Comparison of ENCODE assay signal across 1 cellular context in the genomic region with DNA sequence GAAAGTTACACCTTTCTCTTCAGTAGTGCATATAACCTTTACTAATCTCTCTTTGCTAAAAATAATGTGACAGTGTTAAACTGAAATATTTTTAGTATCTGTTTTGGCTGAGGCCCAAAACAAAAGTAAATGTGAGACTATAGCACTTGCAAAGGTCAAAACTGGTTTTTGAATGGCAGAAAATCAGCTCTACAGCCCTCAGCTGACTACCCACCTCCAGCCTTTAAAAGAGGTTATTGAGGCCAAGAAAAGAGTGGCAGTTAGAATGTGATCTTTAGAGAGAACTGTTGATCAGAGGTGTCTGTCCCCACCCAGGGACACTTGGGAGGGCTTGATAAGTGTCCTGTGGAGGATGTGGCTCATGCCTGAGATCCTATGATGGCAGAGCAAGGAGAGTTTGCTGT.
TF ChIP-seq lines count a peak whose summit lies in the region.

No MANE protein-coding gene starts in this region.

TF ChIP-seq in GM12878, 131 proteins besides CTCF, POLR2A, EP300 and RAD21 (continued from another document and continues in another):
- TF ChIP-seq NR2C1 (IDR thresholded peaks at IDR 0.05): no peak
- no peak for TF ChIP-seq KAT2A (conservative IDR thresholded peaks at IDR 0.05; ENCODE audit: control insufficient read depth, low read depth, low read length)
- TF ChIP-seq SRF (IDR thresholded peaks at IDR 0.05; ENCODE audit: low read depth in 2 of 2, low read length in 2 of 2): no peak
- TF ChIP-seq FOS (IDR thresholded peaks at IDR 0.05; ENCODE audit: borderline replicate concordance, extremely low read depth, insufficient read length): no peak
- TF ChIP-seq SREBF1 (IDR thresholded peaks at IDR 0.05; ENCODE audit: low read length): no peak
- no peak for TF ChIP-seq ZBTB40 (IDR thresholded peaks at IDR 0.05; ENCODE audit: borderline replicate concordance)
- TF ChIP-seq CHD2 (IDR thresholded peaks at IDR 0.05; ENCODE audit: borderline replicate concordance, low read depth, low read length): no peak; the same call in 1 of the 2 replicates
- no peak for TF ChIP-seq MXI1 (IDR thresholded peaks at IDR 0.05; ENCODE audit: low read depth, low read length)
- TF ChIP-seq STAT1 (conservative IDR thresholded peaks at IDR 0.05): no peak
- no peak for TF ChIP-seq BACH1 (IDR thresholded peaks at IDR 0.05; ENCODE audit: borderline replicate concordance)
- TF ChIP-seq NFXL1 (IDR thresholded peaks at IDR 0.05; ENCODE audit: borderline replicate concordance): no peak
- TF ChIP-seq KDM1A (IDR thresholded peaks at IDR 0.05; ENCODE audit: borderline replicate concordance): no peak
- TF ChIP-seq CREM (IDR thresholded peaks at IDR 0.05; ENCODE audit: low read depth): no peak
- TF ChIP-seq HDAC6 (IDR thresholded peaks at IDR 0.05; ENCODE audit: unreplicated experiment): no peak
- TF ChIP-seq ZNF24 (IDR thresholded peaks at IDR 0.05): no peak
- no peak for TF ChIP-seq RUNX3 (IDR thresholded peaks at IDR 0.05; ENCODE audit: low read length)
- no peak for TF ChIP-seq POLR2AphosphoS2 (IDR thresholded peaks at IDR 0.05; ENCODE audit: low read depth, low read length)
- no peak for TF ChIP-seq NFYA (IDR thresholded peaks at IDR 0.05; ENCODE audit: borderline replicate concordance, low read depth, low read length)
- TF ChIP-seq ELK1 (IDR thresholded peaks at IDR 0.05; ENCODE audit: low read depth, low read length): no peak
- TF ChIP-seq EGR1 (IDR thresholded peaks at IDR 0.05; ENCODE audit: borderline replicate concordance in 1 of 2, low read depth in 2 of 2, low read length in 2 of 2): no peak
- no peak for TF ChIP-seq POU2F2 (IDR thresholded peaks at IDR 0.05; ENCODE audit: borderline replicate concordance, low read depth, low read length)
- TF ChIP-seq CEBPZ (IDR thresholded peaks at IDR 0.05; ENCODE audit: low read depth, low read length): no peak
- TF ChIP-seq, protein P1, sequence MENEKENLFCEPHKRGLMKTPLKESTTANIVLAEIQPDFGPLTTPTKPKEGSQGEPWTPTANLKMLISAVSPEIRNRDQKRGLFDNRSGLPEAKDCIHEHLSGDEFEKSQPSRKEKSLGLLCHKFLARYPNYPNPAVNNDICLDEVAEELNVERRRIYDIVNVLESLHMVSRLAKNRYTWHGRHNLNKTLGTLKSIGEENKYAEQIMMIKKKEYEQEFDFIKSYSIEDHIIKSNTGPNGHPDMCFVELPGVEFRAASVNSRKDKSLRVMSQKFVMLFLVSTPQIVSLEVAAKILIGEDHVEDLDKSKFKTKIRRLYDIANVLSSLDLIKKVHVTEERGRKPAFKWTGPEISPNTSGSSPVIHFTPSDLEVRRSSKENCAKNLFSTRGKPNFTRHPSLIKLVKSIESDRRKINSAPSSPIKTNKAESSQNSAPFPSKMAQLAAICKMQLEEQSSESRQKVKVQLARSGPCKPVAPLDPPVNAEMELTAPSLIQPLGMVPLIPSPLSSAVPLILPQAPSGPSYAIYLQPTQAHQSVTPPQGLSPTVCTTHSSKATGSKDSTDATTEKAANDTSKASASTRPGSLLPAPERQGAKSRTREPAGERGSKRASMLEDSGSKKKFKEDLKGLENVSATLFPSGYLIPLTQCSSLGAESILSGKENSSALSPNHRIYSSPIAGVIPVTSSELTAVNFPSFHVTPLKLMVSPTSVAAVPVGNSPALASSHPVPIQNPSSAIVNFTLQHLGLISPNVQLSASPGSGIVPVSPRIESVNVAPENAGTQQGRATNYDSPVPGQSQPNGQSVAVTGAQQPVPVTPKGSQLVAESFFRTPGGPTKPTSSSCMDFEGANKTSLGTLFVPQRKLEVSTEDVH (IDR thresholded peaks at IDR 0.05; ENCODE audit: low read depth, partially characterized antibody): no peak
- TF ChIP-seq RAD51 (IDR thresholded peaks at IDR 0.05): peak; percentile 41
- no peak for TF ChIP-seq BCL3 (IDR thresholded peaks at IDR 0.05; ENCODE audit: borderline replicate concordance, insufficient read depth, low read depth, low read length, poor library complexity, severe bottlenecking)
- TF ChIP-seq, protein P2, sequence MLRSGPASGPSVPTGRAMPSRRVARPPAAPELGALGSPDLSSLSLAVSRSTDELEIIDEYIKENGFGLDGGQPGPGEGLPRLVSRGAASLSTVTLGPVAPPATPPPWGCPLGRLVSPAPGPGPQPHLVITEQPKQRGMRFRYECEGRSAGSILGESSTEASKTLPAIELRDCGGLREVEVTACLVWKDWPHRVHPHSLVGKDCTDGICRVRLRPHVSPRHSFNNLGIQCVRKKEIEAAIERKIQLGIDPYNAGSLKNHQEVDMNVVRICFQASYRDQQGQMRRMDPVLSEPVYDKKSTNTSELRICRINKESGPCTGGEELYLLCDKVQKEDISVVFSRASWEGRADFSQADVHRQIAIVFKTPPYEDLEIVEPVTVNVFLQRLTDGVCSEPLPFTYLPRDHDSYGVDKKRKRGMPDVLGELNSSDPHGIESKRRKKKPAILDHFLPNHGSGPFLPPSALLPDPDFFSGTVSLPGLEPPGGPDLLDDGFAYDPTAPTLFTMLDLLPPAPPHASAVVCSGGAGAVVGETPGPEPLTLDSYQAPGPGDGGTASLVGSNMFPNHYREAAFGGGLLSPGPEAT (IDR thresholded peaks at IDR 0.05; ENCODE audit: low read depth): peak; percentile 40; the same call in 1 of the 2 replicates
- TF ChIP-seq BRCA1 (IDR thresholded peaks at IDR 0.05; ENCODE audit: low read depth, low read length): no peak
- TF ChIP-seq JUNB (IDR thresholded peaks at IDR 0.05): no peak
- no peak for TF ChIP-seq WRNIP1 (IDR thresholded peaks at IDR 0.05; ENCODE audit: borderline replicate concordance, low read depth, low read length)
- TF ChIP-seq PRDM15 (CRISPR knock-in tag; IDR thresholded peaks at IDR 0.05): no peak
- TF ChIP-seq, protein P3, sequence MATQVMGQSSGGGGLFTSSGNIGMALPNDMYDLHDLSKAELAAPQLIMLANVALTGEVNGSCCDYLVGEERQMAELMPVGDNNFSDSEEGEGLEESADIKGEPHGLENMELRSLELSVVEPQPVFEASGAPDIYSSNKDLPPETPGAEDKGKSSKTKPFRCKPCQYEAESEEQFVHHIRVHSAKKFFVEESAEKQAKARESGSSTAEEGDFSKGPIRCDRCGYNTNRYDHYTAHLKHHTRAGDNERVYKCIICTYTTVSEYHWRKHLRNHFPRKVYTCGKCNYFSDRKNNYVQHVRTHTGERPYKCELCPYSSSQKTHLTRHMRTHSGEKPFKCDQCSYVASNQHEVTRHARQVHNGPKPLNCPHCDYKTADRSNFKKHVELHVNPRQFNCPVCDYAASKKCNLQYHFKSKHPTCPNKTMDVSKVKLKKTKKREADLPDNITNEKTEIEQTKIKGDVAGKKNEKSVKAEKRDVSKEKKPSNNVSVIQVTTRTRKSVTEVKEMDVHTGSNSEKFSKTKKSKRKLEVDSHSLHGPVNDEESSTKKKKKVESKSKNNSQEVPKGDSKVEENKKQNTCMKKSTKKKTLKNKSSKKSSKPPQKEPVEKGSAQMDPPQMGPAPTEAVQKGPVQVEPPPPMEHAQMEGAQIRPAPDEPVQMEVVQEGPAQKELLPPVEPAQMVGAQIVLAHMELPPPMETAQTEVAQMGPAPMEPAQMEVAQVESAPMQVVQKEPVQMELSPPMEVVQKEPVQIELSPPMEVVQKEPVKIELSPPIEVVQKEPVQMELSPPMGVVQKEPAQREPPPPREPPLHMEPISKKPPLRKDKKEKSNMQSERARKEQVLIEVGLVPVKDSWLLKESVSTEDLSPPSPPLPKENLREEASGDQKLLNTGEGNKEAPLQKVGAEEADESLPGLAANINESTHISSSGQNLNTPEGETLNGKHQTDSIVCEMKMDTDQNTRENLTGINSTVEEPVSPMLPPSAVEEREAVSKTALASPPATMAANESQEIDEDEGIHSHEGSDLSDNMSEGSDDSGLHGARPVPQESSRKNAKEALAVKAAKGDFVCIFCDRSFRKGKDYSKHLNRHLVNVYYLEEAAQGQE (IDR thresholded peaks at IDR 0.05; ENCODE audit: low read depth, low read length): no peak
- TF ChIP-seq, protein P4, sequence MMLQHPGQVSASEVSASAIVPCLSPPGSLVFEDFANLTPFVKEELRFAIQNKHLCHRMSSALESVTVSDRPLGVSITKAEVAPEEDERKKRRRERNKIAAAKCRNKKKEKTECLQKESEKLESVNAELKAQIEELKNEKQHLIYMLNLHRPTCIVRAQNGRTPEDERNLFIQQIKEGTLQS (IDR thresholded peaks at IDR 0.05; ENCODE audit: borderline replicate concordance, extremely low read depth, low read depth, low read length): no peak
